2 cellular contexts compared by ENCODE assay signal in the genomic region with DNA sequence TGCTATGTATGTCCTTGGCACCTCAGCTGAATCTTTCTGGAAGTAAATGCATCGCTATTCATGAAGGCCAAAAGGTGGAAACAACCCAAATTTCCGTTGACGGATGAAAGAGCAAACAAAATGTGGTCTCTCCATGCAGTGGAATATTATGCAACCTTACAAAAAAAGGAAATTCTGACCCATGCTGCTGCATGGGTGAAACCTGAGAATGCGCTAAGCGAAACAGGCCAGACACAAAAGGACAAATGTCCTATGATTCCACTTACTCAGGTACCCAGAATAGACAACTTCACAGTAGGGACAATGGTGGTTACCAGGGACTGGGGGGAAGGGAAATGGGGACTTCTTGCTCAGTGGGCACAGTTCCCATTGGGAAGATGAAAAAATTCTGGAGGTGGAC.
TF ChIP-seq lines count a peak whose summit lies in the region.

No MANE protein-coding gene starts in this region.

TF ChIP-seq in liver, 16 proteins besides CTCF, POLR2A, EP300 and RAD21 (continued from another document):
- TF ChIP-seq, protein P1, sequence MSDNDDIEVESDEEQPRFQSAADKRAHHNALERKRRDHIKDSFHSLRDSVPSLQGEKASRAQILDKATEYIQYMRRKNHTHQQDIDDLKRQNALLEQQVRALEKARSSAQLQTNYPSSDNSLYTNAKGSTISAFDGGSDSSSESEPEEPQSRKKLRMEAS (IDR thresholded peaks at IDR 0.05) = no peak
- TF ChIP-seq NR2F2 (IDR thresholded peaks at IDR 0.05) (no peak), JUND (IDR thresholded peaks at IDR 0.05) (peak in 1 of 2 donors; percentile 23), FOXA1 (IDR thresholded peaks at IDR 0.05) (no peak), HNF4G (IDR thresholded peaks at IDR 0.05) (no peak), GABPA (IDR thresholded peaks at IDR 0.05 in 1 of 2, conservative IDR thresholded peaks at IDR 0.05 in 1 of 2) (no peak), SP1 (IDR thresholded peaks at IDR 0.05) (peak; percentile 17), HNF4A (conservative IDR thresholded peaks at IDR 0.05) (peak in 1 of 2 donors; percentile 28), EGR1 (IDR thresholded peaks at IDR 0.05; ENCODE audit: low read depth in 2 of 2) (peak in 1 of 2 donors; percentile 32)
- TF ChIP-seq, protein P2, sequence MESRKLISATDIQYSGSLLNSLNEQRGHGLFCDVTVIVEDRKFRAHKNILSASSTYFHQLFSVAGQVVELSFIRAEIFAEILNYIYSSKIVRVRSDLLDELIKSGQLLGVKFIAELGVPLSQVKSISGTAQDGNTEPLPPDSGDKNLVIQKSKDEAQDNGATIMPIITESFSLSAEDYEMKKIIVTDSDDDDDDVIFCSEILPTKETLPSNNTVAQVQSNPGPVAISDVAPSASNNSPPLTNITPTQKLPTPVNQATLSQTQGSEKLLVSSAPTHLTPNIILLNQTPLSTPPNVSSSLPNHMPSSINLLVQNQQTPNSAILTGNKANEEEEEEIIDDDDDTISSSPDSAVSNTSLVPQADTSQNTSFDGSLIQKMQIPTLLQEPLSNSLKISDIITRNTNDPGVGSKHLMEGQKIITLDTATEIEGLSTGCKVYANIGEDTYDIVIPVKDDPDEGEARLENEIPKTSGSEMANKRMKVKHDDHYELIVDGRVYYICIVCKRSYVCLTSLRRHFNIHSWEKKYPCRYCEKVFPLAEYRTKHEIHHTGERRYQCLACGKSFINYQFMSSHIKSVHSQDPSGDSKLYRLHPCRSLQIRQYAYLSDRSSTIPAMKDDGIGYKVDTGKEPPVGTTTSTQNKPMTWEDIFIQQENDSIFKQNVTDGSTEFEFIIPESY (IDR thresholded peaks at IDR 0.05) = no peak
- TF ChIP-seq, protein P3, sequence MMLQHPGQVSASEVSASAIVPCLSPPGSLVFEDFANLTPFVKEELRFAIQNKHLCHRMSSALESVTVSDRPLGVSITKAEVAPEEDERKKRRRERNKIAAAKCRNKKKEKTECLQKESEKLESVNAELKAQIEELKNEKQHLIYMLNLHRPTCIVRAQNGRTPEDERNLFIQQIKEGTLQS (IDR thresholded peaks at IDR 0.05) = no peak
- TF ChIP-seq, protein P4, sequence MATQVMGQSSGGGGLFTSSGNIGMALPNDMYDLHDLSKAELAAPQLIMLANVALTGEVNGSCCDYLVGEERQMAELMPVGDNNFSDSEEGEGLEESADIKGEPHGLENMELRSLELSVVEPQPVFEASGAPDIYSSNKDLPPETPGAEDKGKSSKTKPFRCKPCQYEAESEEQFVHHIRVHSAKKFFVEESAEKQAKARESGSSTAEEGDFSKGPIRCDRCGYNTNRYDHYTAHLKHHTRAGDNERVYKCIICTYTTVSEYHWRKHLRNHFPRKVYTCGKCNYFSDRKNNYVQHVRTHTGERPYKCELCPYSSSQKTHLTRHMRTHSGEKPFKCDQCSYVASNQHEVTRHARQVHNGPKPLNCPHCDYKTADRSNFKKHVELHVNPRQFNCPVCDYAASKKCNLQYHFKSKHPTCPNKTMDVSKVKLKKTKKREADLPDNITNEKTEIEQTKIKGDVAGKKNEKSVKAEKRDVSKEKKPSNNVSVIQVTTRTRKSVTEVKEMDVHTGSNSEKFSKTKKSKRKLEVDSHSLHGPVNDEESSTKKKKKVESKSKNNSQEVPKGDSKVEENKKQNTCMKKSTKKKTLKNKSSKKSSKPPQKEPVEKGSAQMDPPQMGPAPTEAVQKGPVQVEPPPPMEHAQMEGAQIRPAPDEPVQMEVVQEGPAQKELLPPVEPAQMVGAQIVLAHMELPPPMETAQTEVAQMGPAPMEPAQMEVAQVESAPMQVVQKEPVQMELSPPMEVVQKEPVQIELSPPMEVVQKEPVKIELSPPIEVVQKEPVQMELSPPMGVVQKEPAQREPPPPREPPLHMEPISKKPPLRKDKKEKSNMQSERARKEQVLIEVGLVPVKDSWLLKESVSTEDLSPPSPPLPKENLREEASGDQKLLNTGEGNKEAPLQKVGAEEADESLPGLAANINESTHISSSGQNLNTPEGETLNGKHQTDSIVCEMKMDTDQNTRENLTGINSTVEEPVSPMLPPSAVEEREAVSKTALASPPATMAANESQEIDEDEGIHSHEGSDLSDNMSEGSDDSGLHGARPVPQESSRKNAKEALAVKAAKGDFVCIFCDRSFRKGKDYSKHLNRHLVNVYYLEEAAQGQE (IDR thresholded peaks at IDR 0.05) = no peak

TF ChIP-seq in neural cell, 6 proteins besides CTCF, POLR2A, EP300 and RAD21 (continued from another document):
- TF ChIP-seq, protein P4 (IDR thresholded peaks at IDR 0.05; ENCODE audit: borderline replicate concordance) = no peak
- no peak for TF ChIP-seq TAF1 (IDR thresholded peaks at IDR 0.05; ENCODE audit: low read depth)
- TF ChIP-seq MXI1 (conservative IDR thresholded peaks at IDR 0.05; ENCODE audit: poor library complexity, severe bottlenecking) = no peak
